ENCODE assay signal across 22 cellular contexts in genomic region chr6:143039548-143039947, GRCh38. TPM values are rescaled to one million over a fixed set of nuclear protein-coding genes. Genes with fewer than 3 reads are reported as not detected.
DNase-seq lines count a peak whose midpoint lies in the region; ATAC-seq and TF ChIP-seq lines count a peak whose summit lies in the region.
"Had no signal": no experiment of that assay in that cellular context is flagged by ENCODE, and none has a peak within 500 bp of the region (broad histone marks: within the 10 kb centered on the region; RNA-seq: fewer than 3 reads in every experiment).

No MANE protein-coding gene starts in this region.

- POLR2A ChIA-PET in activated CD8-positive, alpha-beta T cell treated with anti-CD3 and anti-CD28 coated beads for 36 hours (lab: Charles Lee) = interaction anchor here (1.4 kb wide), 1 partner anchor 10 kb away, joined by 3 read pairs; no protein-coding TSS in a partner anchor
- POLR2A ChIA-PET in activated CD8-positive, alpha-beta T cell treated with anti-CD3 and anti-CD28 coated beads, Interleukin-2, amount 10 ng/mL, durations not matched to agents 7 days and 5 days (lab: Charles Lee) = no interaction called here

- ATAC-seq in activated CD8-positive, alpha-beta T cell treated with anti-CD3 and anti-CD28 coated beads for 36 hours = peak; percentile 56
- ATAC-seq in activated CD8-positive, alpha-beta T cell treated with anti-CD3 and anti-CD28 coated beads, Interleukin-2, amount 10 ng/mL, durations not matched to agents 7 days and 5 days = no peak
- ATAC-seq in HG02610 (IDR thresholded peaks at IDR 0.05; ENCODE audit: unreplicated experiment) = peak; percentile 85
- ATAC-seq in HG03039 (IDR thresholded peaks at IDR 0.05; ENCODE audit: unreplicated experiment) = no peak
- ATAC-seq: heart right ventricle, left lung had no signal

- in situ Hi-C loops in GM13977 (cut with MboI; ENCODE audit: low pct_unique_long_range_greater_than_20kb, low sequenced_read_pairs, unreplicated experiment) = loop anchor here (25.0 kb wide), 1 partner anchor 352 kb away; no protein-coding TSS in a partner anchor

- H3K4me3 ChIP-seq in WI38 (ENCODE audit: low read depth, low read length) = peak overlapping the region; percentile 25
- H3K4me3 ChIP-seq: ascending aorta, dorsolateral prefrontal cortex, heart right ventricle, left lung had no signal

- H3K36me3 Mint-ChIP-seq in activated CD8-positive, alpha-beta T cell treated with anti-CD3 and anti-CD28 coated beads for 36 hours (ENCODE audit: low read depth) = no peaks in the 10 kb centered on the region
- no peaks in the 10 kb centered on the region for H3K36me3 Mint-ChIP-seq in activated CD8-positive, alpha-beta T cell treated with anti-CD3 and anti-CD28 coated beads, Interleukin-2, amount 10 ng/mL, durations not matched to agents 7 days and 5 days (ENCODE audit: low read depth)

- H3K9me3 Mint-ChIP-seq in activated CD8-positive, alpha-beta T cell treated with anti-CD3 and anti-CD28 coated beads for 36 hours = peaks cover 4% of the 10 kb centered on the region
- no peaks in the 10 kb centered on the region for H3K9me3 Mint-ChIP-seq in activated CD8-positive, alpha-beta T cell treated with anti-CD3 and anti-CD28 coated beads, Interleukin-2, amount 10 ng/mL, durations not matched to agents 7 days and 5 days (ENCODE audit: insufficient read depth)
- H3K9me3 Mint-ChIP-seq: nephron progenitor cell had no signal

- intact Hi-C loops in activated CD8-positive, alpha-beta T cell treated with anti-CD3 and anti-CD28 coated beads for 36 hours (cut with micrococcal nuclease) = no loop called here

- peaks cover 12% of the 10 kb centered on the region for H3K4me1 Mint-ChIP-seq in activated CD8-positive, alpha-beta T cell treated with anti-CD3 and anti-CD28 coated beads for 36 hours (ENCODE audit: low read depth)
- H3K4me1 Mint-ChIP-seq in activated CD8-positive, alpha-beta T cell treated with anti-CD3 and anti-CD28 coated beads, Interleukin-2, amount 10 ng/mL, durations not matched to agents 7 days and 5 days (ENCODE audit: low read depth) = peaks cover 6% of the 10 kb centered on the region
- H3K4me1 Mint-ChIP-seq: nephron progenitor cell had no signal

- no peak overlapping the region for H3K4me3 Mint-ChIP-seq in activated CD8-positive, alpha-beta T cell treated with anti-CD3 and anti-CD28 coated beads for 36 hours
- no peak overlapping the region for H3K4me3 Mint-ChIP-seq in activated CD8-positive, alpha-beta T cell treated with anti-CD3 and anti-CD28 coated beads, Interleukin-2, amount 10 ng/mL, durations not matched to agents 7 days and 5 days
- H3K4me3 Mint-ChIP-seq: nephron progenitor cell had no signal

- DNase-seq in activated CD8-positive, alpha-beta T cell treated with anti-CD3 and anti-CD28 coated beads for 36 hours = no peak
- DNase-seq in activated CD8-positive, alpha-beta T cell treated with anti-CD3 and anti-CD28 coated beads, Interleukin-2, amount 10 ng/mL, durations not matched to agents 7 days and 5 days = no peak
- peak; percentile 42 for DNase-seq in GM13977 (ENCODE audit: low spot score)
- DNase-seq in HT-29 (ENCODE audit: low spot score) = no peak
- DNase-seq in HUDEP-2 (lab: John Stamatoyannopoulos, UW; ENCODE audit: unreplicated experiment in 76 of 76) = no peak
- DNase-seq: activated CD4-positive, CD25-positive, alpha-beta regulatory T cell treated with anti-CD3 and anti-CD28 coated beads, Interleukin-2, amount 50 U/mL, for 72 hours; C1 segment of cervical spinal cord; central memory CD4-positive, alpha-beta T cell; dorsolateral prefrontal cortex; heart right ventricle; left lung; midbrain; NCI-H1092 treated with DMSO at 0.1 percent for 48 hours; NCI-H2107; NCI-H510A; nephron progenitor cell; SK-N-SH; T1000 had no signal

- H3K27me3 Mint-ChIP-seq in activated CD8-positive, alpha-beta T cell treated with anti-CD3 and anti-CD28 coated beads for 36 hours = peaks cover 15% of the 10 kb centered on the region
- H3K27me3 Mint-ChIP-seq in activated CD8-positive, alpha-beta T cell treated with anti-CD3 and anti-CD28 coated beads, Interleukin-2, amount 10 ng/mL, durations not matched to agents 7 days and 5 days (ENCODE audit: low read depth) = peaks cover 13% of the 10 kb centered on the region

- no peak for TF ChIP-seq CTCF in activated CD8-positive, alpha-beta T cell treated with anti-CD3 and anti-CD28 coated beads for 36 hours (IDR thresholded peaks at IDR 0.05)
- no peak for TF ChIP-seq CTCF in GM13977 (IDR thresholded peaks at IDR 0.05; ENCODE audit: extremely low read depth, insufficient read depth, missing control alignments)
- TF ChIP-seq CTCF in WI38 (IDR thresholded peaks at IDR 0.05; ENCODE audit: low read depth, low read length) = no peak

- CTCF ChIA-PET in activated CD8-positive, alpha-beta T cell treated with anti-CD3 and anti-CD28 coated beads for 36 hours (lab: Charles Lee) = interaction anchor here (0.8 kb wide), 1 partner anchor 13 kb away, joined by 4 read pairs; no protein-coding TSS in a partner anchor
- CTCF ChIA-PET in activated CD8-positive, alpha-beta T cell treated with anti-CD3 and anti-CD28 coated beads, Interleukin-2, amount 10 ng/mL, durations not matched to agents 7 days and 5 days (lab: Charles Lee) = no interaction called here

- no peak overlapping the region for H3K27ac Mint-ChIP-seq in activated CD8-positive, alpha-beta T cell treated with anti-CD3 and anti-CD28 coated beads for 36 hours
- no peak overlapping the region for H3K27ac Mint-ChIP-seq in activated CD8-positive, alpha-beta T cell treated with anti-CD3 and anti-CD28 coated beads, Interleukin-2, amount 10 ng/mL, durations not matched to agents 7 days and 5 days
- H3K27ac Mint-ChIP-seq: nephron progenitor cell had no signal

RNA-seq across cellular contexts. Expression of gene AIG1, which starts 21.1 kb away (rescaled TPM):
- 10 to 100 TPM; 16.1 to 20.0 TPM for total RNA-seq in activated CD8-positive, alpha-beta T cell treated with anti-CD3 and anti-CD28 coated beads for 36 hours
- total RNA-seq in activated CD8-positive, alpha-beta T cell treated with anti-CD3 and anti-CD28 coated beads, Interleukin-2, amount 10 ng/mL, durations not matched to agents 7 days and 5 days = 10 to 100 TPM; 13.0 to 14.2 TPM
- total RNA-seq in HT-29 (2014; rRNA removed; shearing (Covaris generic)) = 18.2 and 21.9 TPM in 2 replicates

Comparison
In these comparisons a context has a peak if more than half of its experiments do, and no peak if none do; other contexts are left out.
1. ATAC-seq: peak in activated CD8-positive, alpha-beta T cell treated with anti-CD3 and anti-CD28 coated beads for 36 hours (single experiment) and HG02610 (single experiment); none in activated CD8-positive, alpha-beta T cell treated with anti-CD3 and anti-CD28 coated beads, Interleukin-2, amount 10 ng/mL, durations not matched to agents 7 days and 5 days (single experiment) and HG03039 (single experiment).